In genomic region chr7:64619705-64620104, GRCh38 we compare ENCODE assay signal across 18 cellular contexts.
"Had no signal": no experiment of that assay in that cellular context is flagged by ENCODE, and none has a peak within 500 bp of the region (broad histone marks: within the 10 kb centered on the region; RNA-seq: fewer than 3 reads in every experiment).

No MANE protein-coding gene starts in this region.

- H3K27me3 Mint-ChIP-seq: activated CD4-positive, alpha-beta memory T cell treated with anti-CD3 and anti-CD28 coated beads for 36 hours; activated naive CD8-positive, alpha-beta T cell treated with anti-CD3 and anti-CD28 coated beads, Interleukin-2, amount 10 ng/mL, durations not matched to agents 7 days and 5 days; memory B cell; naive B cell; type B pancreatic cell had no signal

- H3K27ac Mint-ChIP-seq: activated CD4-positive, alpha-beta memory T cell treated with anti-CD3 and anti-CD28 coated beads for 36 hours; activated naive CD4-positive, alpha-beta T cell treated with anti-CD3 and anti-CD28 coated beads for 36 hours; activated naive CD8-positive, alpha-beta T cell treated with anti-CD3 and anti-CD28 coated beads, Interleukin-2, amount 10 ng/mL, durations not matched to agents 7 days and 5 days; activated T-cell treated with anti-CD3 and anti-CD28 coated beads, Interleukin-2, amount 50 U/mL, for 72 hours; memory B cell; naive B cell; type B pancreatic cell had no signal

- H3K36me3 Mint-ChIP-seq: activated CD4-positive, alpha-beta memory T cell treated with anti-CD3 and anti-CD28 coated beads for 36 hours; activated naive CD8-positive, alpha-beta T cell treated with anti-CD3 and anti-CD28 coated beads, Interleukin-2, amount 10 ng/mL, durations not matched to agents 7 days and 5 days; memory B cell; type B pancreatic cell had no signal

- DNase-seq: activated CD4-positive, alpha-beta memory T cell treated with anti-CD3 and anti-CD28 coated beads for 36 hours; activated effector memory CD4-positive, alpha-beta T cell treated with Interleukin-2 at 50 U/mL for 16 hours; activated naive CD8-positive, alpha-beta T cell treated with anti-CD3 and anti-CD28 coated beads, Interleukin-2, amount 10 ng/mL, durations not matched to agents 7 days and 5 days; amniotic stem cell; dorsolateral prefrontal cortex; islet precursor cell; left cardiac atrium; spleen; stimulated activated CD4-positive, alpha-beta T cell treated with anti-CD3 and anti-CD28 coated beads, Interleukin-4, amount 100 ng/mL, for 1 hour had no signal

- H3K4me3 Mint-ChIP-seq: activated CD4-positive, alpha-beta memory T cell treated with anti-CD3 and anti-CD28 coated beads for 36 hours; activated naive CD4-positive, alpha-beta T cell treated with anti-CD3 and anti-CD28 coated beads for 36 hours; activated naive CD8-positive, alpha-beta T cell treated with anti-CD3 and anti-CD28 coated beads, Interleukin-2, amount 10 ng/mL, durations not matched to agents 7 days and 5 days; activated T-cell treated with anti-CD3 and anti-CD28 coated beads, Interleukin-2, amount 50 U/mL, for 72 hours; memory B cell; naive B cell; type B pancreatic cell had no signal

- ATAC-seq: mucosa of descending colon had no signal

- H3K4me3 ChIP-seq: colonic mucosa, heart right ventricle, mucosa of descending colon, spleen, testis had no signal

- H3K4me1 Mint-ChIP-seq: naive B cell had no signal
